Comparison of ENCODE assay signal across 9 cellular contexts in the genomic region with DNA sequence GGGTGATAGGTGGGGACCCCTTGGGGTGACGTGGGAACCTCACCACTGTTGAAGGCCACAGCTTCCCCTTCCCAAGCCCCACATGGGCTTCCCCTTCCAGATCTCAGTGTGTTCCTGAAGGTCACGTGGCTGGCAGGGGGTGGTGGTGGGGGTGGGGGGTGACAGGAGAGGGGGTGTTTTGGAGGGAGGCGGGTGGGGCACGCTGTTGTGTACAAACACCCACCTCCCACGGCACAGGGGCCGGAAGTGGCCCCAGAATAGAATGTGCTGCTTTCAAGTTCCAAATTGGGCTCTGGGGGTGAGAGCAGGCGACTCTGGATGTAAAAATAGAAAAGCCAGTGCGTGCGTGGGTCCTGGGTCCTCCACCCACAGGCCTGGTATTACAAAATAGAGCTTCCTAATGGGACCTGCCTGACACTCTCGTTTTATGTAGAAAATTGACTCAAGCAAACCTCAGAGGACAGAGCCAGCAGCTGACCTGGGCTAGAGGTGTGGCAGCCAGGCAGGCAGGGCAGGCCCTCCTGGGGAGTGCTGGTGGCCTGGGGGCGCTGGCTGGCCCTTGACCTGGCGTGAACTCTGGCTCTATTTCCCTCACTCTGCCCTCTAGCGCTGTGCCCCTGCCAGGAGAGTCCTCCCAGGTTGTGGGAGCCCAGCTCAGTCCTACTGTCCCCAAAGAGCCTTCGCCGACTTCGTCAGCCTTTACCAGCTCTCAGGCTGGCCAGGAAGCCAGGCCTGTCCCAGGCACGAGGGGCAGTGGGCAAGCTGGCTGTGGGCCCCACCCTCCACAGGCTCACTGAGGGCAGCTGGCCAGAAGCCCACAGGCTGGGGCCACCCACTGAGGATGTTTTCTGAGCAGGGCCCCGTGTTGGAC. TPM values are rescaled to one million over a fixed set of nuclear protein-coding genes. Genes with fewer than 3 reads are reported as not detected.
DNase-seq lines count a peak whose midpoint lies in the region; ATAC-seq and TF ChIP-seq lines count a peak whose summit lies in the region.
"Had no signal": no experiment of that assay in that cellular context is flagged by ENCODE, and none has a peak within 500 bp of the region (broad histone marks: within the 10 kb centered on the region; RNA-seq: fewer than 3 reads in every experiment).

No MANE protein-coding gene starts in this region.

- H3K36me3 ChIP-seq in lung (ENCODE audit: control insufficient read depth in 2 of 2, insufficient read depth in 2 of 2, low read length in 2 of 2) (no peaks in the 10 kb centered on the region), upper lobe of left lung (no peaks in the 10 kb centered on the region)

- DNase-seq in CMK (ENCODE audit: low read depth) (peak; percentile 95), lung (ENCODE audit: low spot score) (no peak), upper lobe of left lung (peak; percentile 72 to 73), SW 1271 (lab: John Stamatoyannopoulos, UW) (no peak), DMS153 (lab: John Stamatoyannopoulos, UW) (no peak)

- H3K27me3 ChIP-seq in lung (ENCODE audit: control insufficient read depth, insufficient read depth) (no peaks in the 10 kb centered on the region), upper lobe of left lung (no peaks in the 10 kb centered on the region)

- no peaks in the 10 kb centered on the region for H3K36me3 Mint-ChIP-seq in activated T-helper 17 cell treated with anti-CD3 and anti-CD28 coated beads, Interleukin-2, amount 50 U/mL, for 72 hours (ENCODE audit: low read depth)

- H3K27ac ChIP-seq in lung (ENCODE audit: low read depth in 1 of 2, low read length in 1 of 2) (peak overlapping the region; percentile 44 to 76), upper lobe of left lung (peak overlapping the region; percentile 54 to 85 (median 67))

- H3K4me3 ChIP-seq in lung (no peak overlapping the region), upper lobe of left lung (no peak overlapping the region)

- TF ChIP-seq CTCF in lung (IDR thresholded peaks at IDR 0.05; ENCODE audit: control extremely low read depth, extremely low read depth), result no peak
- no peak for TF ChIP-seq CTCF in upper lobe of left lung (IDR thresholded peaks at IDR 0.05)

- H3K4me1 Mint-ChIP-seq in activated T-helper 17 cell treated with anti-CD3 and anti-CD28 coated beads, Interleukin-2, amount 50 U/mL, for 72 hours, result peaks cover 10% of the 10 kb centered on the region
- H3K4me1 Mint-ChIP-seq: nephron had no signal

- TF ChIP-seq EP300 in upper lobe of left lung (IDR thresholded peaks at IDR 0.05), result no peak

- peak; percentile 71 for ATAC-seq in GM21367 (IDR thresholded peaks at IDR 0.05; ENCODE audit: unreplicated experiment)
- peak; percentile 42 for ATAC-seq in HG03565 (IDR thresholded peaks at IDR 0.05; ENCODE audit: unreplicated experiment)
- peak; percentile 57 for ATAC-seq in activated T-helper 17 cell treated with anti-CD3 and anti-CD28 coated beads, Interleukin-2, amount 50 U/mL, for 72 hours (replicated peaks)
- no peak for ATAC-seq in lung (ENCODE audit: insufficient read depth, low FRiP score)
- ATAC-seq in upper lobe of left lung (ENCODE audit: low FRiP score in 2 of 2), result peak; percentile 5 to 50

- WGBS in lung, 2 donors, result 36 to 55% methylated on average over 18 of the region's 18 CpGs
- 49 to 63% methylated on average over 11 to 18 of the region's 18 CpGs for WGBS in upper lobe of left lung, 2 donors

- H3K4me3 Mint-ChIP-seq in activated T-helper 17 cell treated with anti-CD3 and anti-CD28 coated beads, Interleukin-2, amount 50 U/mL, for 72 hours, result peak overlapping the region; percentile 66
- H3K4me3 Mint-ChIP-seq: nephron had no signal

- H3K4me1 ChIP-seq in lung (ENCODE audit: control insufficient read depth in 2 of 2, insufficient read depth in 2 of 2, low read length in 2 of 2) (peaks cover 0 to 16% of the 10 kb centered on the region in 2 donors), upper lobe of left lung (peaks cover 27 to 46% (median 34%) of the 10 kb centered on the region in 4 donors)

- peak overlapping the region; percentile 93 for H3K27ac Mint-ChIP-seq in activated T-helper 17 cell treated with anti-CD3 and anti-CD28 coated beads, Interleukin-2, amount 50 U/mL, for 72 hours
- H3K27ac Mint-ChIP-seq: nephron had no signal

- H3K27me3 Mint-ChIP-seq in activated T-helper 17 cell treated with anti-CD3 and anti-CD28 coated beads, Interleukin-2, amount 50 U/mL, for 72 hours, result no peaks in the 10 kb centered on the region

- TF ChIP-seq POLR2A in upper lobe of left lung (IDR thresholded peaks at IDR 0.05), result no peak

- H3K9me3 Mint-ChIP-seq in activated T-helper 17 cell treated with anti-CD3 and anti-CD28 coated beads, Interleukin-2, amount 50 U/mL, for 72 hours, result no peaks in the 10 kb centered on the region

- no peaks in the 10 kb centered on the region for H3K9me3 ChIP-seq in lung (ENCODE audit: control insufficient read depth in 2 of 2, insufficient read depth in 1 of 2, low read length in 1 of 2)
- no peaks in the 10 kb centered on the region for H3K9me3 ChIP-seq in upper lobe of left lung

RNA-seq across cellular contexts. Expression of a gene that starts 5.4 kb away (rescaled TPM):
- 100 to 1,000 TPM in 1 of 2 donors, 10 to 100 TPM in 1; 83.5 to 122 TPM for total RNA-seq in activated T-helper 17 cell treated with anti-CD3 and anti-CD28 coated beads, Interleukin-2, amount 50 U/mL, for 72 hours
- 100 to 1,000 TPM in 1 of 2 donors, 10 to 100 TPM in 1; 49.9 to 117 TPM for total RNA-seq in lung
- polyA plus RNA-seq in lung, result 10 to 100 TPM; 62.9 to 96.7 TPM
- 100 to 1,000 TPM in 3 of 6 donors, 10 to 100 TPM in 3; 59.1 to 358 (median 103) TPM for total RNA-seq in upper lobe of left lung

RNA-seq across cellular contexts. Expression of a gene that starts 31.3 kb away (rescaled TPM):
- total RNA-seq in activated T-helper 17 cell treated with anti-CD3 and anti-CD28 coated beads, Interleukin-2, amount 50 U/mL, for 72 hours, result 100 to 1,000 TPM in 1 of 2 donors, 10 to 100 TPM in 1; 80.1 to 110 TPM
- total RNA-seq in lung (10 to 100 TPM; 30.6 to 46.3 TPM), upper lobe of left lung (10 to 100 TPM; 39.4 to 87.1 (median 60.1) TPM)
- 10 to 100 TPM; 41.2 to 82.8 TPM for polyA plus RNA-seq in lung

RNA-seq across cellular contexts. Expression of a gene that starts 56.2 kb away (rescaled TPM):
- total RNA-seq in activated T-helper 17 cell treated with anti-CD3 and anti-CD28 coated beads, Interleukin-2, amount 50 U/mL, for 72 hours, result 100 to 1,000 TPM; 220 to 254 TPM
- 100 to 1,000 TPM; 300 to 400 TPM for total RNA-seq in lung
- polyA plus RNA-seq in lung, result 100 to 1,000 TPM; 127 to 237 TPM
- 100 to 1,000 TPM; 184 to 651 (median 290) TPM for total RNA-seq in upper lobe of left lung

Comparison
In these comparisons a context has a peak if more than half of its experiments do, and no peak if none do; other contexts are left out.
1. DNase-seq: peak in CMK (single experiment) and upper lobe of left lung (2 of 2); none in lung (single experiment), SW 1271 (0 of 2) and DMS153 (single experiment).